Comparison of ENCODE assay signal across 13 cellular contexts in the genomic region with DNA sequence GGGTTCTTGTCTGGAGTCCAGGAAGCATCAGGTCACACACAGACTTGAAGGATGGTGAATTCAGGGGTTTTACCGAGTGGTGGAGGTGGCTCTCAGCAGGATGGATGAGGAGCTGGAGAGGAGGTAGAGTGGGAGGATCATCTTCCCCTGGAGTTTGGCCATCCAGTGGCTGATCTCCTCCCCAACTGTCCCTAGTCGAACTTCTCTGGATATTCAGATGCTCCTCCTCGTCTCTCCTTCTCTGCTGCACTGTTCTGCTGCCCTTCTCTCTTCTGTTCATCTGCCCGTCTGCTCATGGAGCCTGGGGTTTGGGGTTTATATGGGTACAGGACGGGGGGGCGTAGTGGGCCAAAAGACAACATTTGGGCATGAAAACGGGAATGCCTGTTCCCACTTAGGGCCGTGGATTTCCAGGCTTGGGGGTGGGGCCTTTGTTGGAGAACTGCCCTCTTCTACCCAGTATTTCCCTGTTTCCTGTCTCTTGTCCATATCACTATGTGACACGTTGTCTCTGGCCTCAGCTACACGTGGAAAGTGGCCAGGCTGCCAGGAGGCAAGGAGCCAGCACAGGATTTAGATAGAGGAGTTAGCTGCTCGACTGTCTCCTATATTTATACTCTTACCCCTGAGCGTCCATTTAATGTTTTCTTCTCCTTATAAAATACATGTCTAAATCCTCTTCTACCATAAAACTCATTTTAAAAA.
DNase-seq lines count a peak whose midpoint lies in the region; ATAC-seq and TF ChIP-seq lines count a peak whose summit lies in the region.
"Had no signal": no experiment of that assay in that cellular context is flagged by ENCODE, and none has a peak within 500 bp of the region (broad histone marks: within the 10 kb centered on the region; RNA-seq: fewer than 3 reads in every experiment).

No MANE protein-coding gene starts in this region.

- CTCF ChIA-PET in Caco-2 (lab: Charles Lee): no interaction called here

- H2BK15ac ChIP-seq in neuronal stem cell (ENCODE audit: low read length): no peak overlapping the region

- H2BK120ac ChIP-seq in neuronal stem cell (ENCODE audit: low read depth, low read length): no peak overlapping the region

- peak overlapping the region; percentile 13 for H4K91ac ChIP-seq in neuronal stem cell (ENCODE audit: low read depth, low read length, poor library complexity)

- H3K23ac ChIP-seq in neuronal stem cell (ENCODE audit: low read depth, low read length, poor library complexity): no peak overlapping the region

- H3K27me3 Mint-ChIP-seq in Caco-2 (ENCODE audit: insufficient read depth, unreplicated experiment) (no peaks in the 10 kb centered on the region), T-helper 17 cell (peaks cover 19% of the 10 kb centered on the region)
- H3K27me3 Mint-ChIP-seq: activated T-cell treated with anti-CD3 and anti-CD28 coated beads, Interleukin-2, amount 50 U/mL, for 24 hours had no signal

- H2AFZ ChIP-seq in neuronal stem cell (ENCODE audit: low read length): no peak overlapping the region

- H2BK5ac ChIP-seq in neuronal stem cell (ENCODE audit: low read length): no peak overlapping the region

- H3K27me3 ChIP-seq in Caco-2 (replicated peaks; ENCODE audit: control insufficient read depth, insufficient read depth, low read length): no peaks in the 10 kb centered on the region
- H3K27me3 ChIP-seq in neuronal stem cell (ENCODE audit: control insufficient read depth in 3 of 3, insufficient read depth in 3 of 3, low read depth in 1 of 3, low read length in 3 of 3): no peaks in the 10 kb centered on the region
- H3K27me3 ChIP-seq: tibial artery had no signal

- H3K4me3 ChIP-seq in Caco-2 (ENCODE audit: low read depth, low read length): no peak overlapping the region
- no peak overlapping the region for H3K4me3 ChIP-seq in neuronal stem cell (ENCODE audit: low read length in 2 of 2)
- H3K4me3 ChIP-seq: tibial artery had no signal

- no peak for TF ChIP-seq POLR2A in erythroblast (IDR thresholded peaks at IDR 0.05; ENCODE audit: low read length)

- H3K4ac ChIP-seq in neuronal stem cell (ENCODE audit: low read length): no peak overlapping the region

- no peak overlapping the region for H3K27ac ChIP-seq in neuronal stem cell (replicated peaks; ENCODE audit: low read length)
- H3K27ac ChIP-seq: HL-60 had no signal

- no peaks in the 10 kb centered on the region for H3K9me3 Mint-ChIP-seq in Caco-2 (ENCODE audit: unreplicated experiment)
- H3K9me3 Mint-ChIP-seq: activated T-cell treated with anti-CD3 and anti-CD28 coated beads, Interleukin-2, amount 50 U/mL, for 24 hours; nephron progenitor cell had no signal

- 100% methylated on average over 1 of the region's 12 CpGs; no CpG with 5 or more reads in 1 of the 2 donors for WGBS in neuronal stem cell (ENCODE audit: extremely low coverage in 2 of 2, insufficient read length in 2 of 2, insufficient replicate concordance in 1 of 2), 2 donors

- H3K4me3 Mint-ChIP-seq in Caco-2 (ENCODE audit: unreplicated experiment) (no peak overlapping the region), T-helper 17 cell (no peak overlapping the region)
- H3K4me3 Mint-ChIP-seq: activated T-cell treated with anti-CD3 and anti-CD28 coated beads, Interleukin-2, amount 50 U/mL, for 24 hours; nephron progenitor cell had no signal

- no peak overlapping the region for H3K9ac ChIP-seq in neuronal stem cell (ENCODE audit: low read depth, low read length, poor library complexity)

- no peak overlapping the region for H3K14ac ChIP-seq in neuronal stem cell (ENCODE audit: low read length)

- DNase-seq in Caco-2: no peak
- DNase-seq in T-helper 17 cell: no peak
- DNase-seq in Right ventricle myocardium inferior (ENCODE audit: missing footprints): peak; percentile 83
- no peak for DNase-seq in neuronal stem cell (ENCODE audit: low spot score)
- DNase-seq in GM20000 (ENCODE audit: low spot score): no peak
- DNase-seq in SW480 (ENCODE audit: low spot score): no peak
- DNase-seq in erythroblast (lab: John Stamatoyannopoulos, UW): no peak
- DNase-seq: activated T-cell treated with anti-CD3 and anti-CD28 coated beads, Interleukin-2, amount 50 U/mL, for 24 hours; NCI-H1694; nephron progenitor cell; tibial artery had no signal

- H3K4me1 ChIP-seq in Caco-2 (peaks cover 55% of the 10 kb centered on the region), neuronal stem cell (ENCODE audit: control insufficient read depth in 2 of 2, insufficient read depth in 1 of 2, low read depth in 1 of 2, low read length in 2 of 2) (peaks cover 32 to 57% of the 10 kb centered on the region in 2 donors)

- no peak for TF ChIP-seq CTCF in Caco-2 (IDR thresholded peaks at IDR 0.05; ENCODE audit: insufficient read depth in 1 of 2, low read depth in 1 of 2, low read length in 1 of 2, severe bottlenecking in 1 of 2, unreplicated experiment in 1 of 2)
- TF ChIP-seq CTCF in GM20000 (IDR thresholded peaks at IDR 0.05; ENCODE audit: extremely low read depth, missing control alignments): no peak

- intact Hi-C loops in Caco-2 (cut with micrococcal nuclease; ENCODE audit: unreplicated experiment) (loop anchor here (10.0 kb wide), 1 partner anchor 168 kb away; no protein-coding TSS in a partner anchor), Right ventricle myocardium inferior (cut with DNase I) (loop anchor here (5.0 kb wide), 1 partner anchor 66 kb away; no protein-coding TSS in a partner anchor)

- H3K79me1 ChIP-seq in neuronal stem cell (ENCODE audit: low read depth, low read length): no peaks in the 10 kb centered on the region

- no peak overlapping the region for H4K8ac ChIP-seq in neuronal stem cell (ENCODE audit: low read depth, low read length)

- H3K18ac ChIP-seq in neuronal stem cell (ENCODE audit: low read length): no peak overlapping the region

- no peak overlapping the region for H2BK12ac ChIP-seq in neuronal stem cell (ENCODE audit: low read length)

- no peak for ATAC-seq in T-helper 17 cell
- peak; percentile 82 for ATAC-seq in Right ventricle myocardium inferior
- no peak for ATAC-seq in HG03159 (IDR thresholded peaks at IDR 0.05; ENCODE audit: unreplicated experiment)

- no peaks in the 10 kb centered on the region for H3K36me3 ChIP-seq in Caco-2 (ENCODE audit: control insufficient read depth, insufficient read depth, low read length)
- peaks cover 2 to 15% of the 10 kb centered on the region in 2 donors for H3K36me3 ChIP-seq in neuronal stem cell (replicated peaks in 1 of 2; ENCODE audit: control insufficient read depth in 2 of 2, insufficient read depth in 2 of 2, low read length in 2 of 2)
- H3K36me3 ChIP-seq: tibial artery had no signal

- H3K4me2 ChIP-seq in neuronal stem cell (ENCODE audit: insufficient read depth, low read length, poor library complexity, severe bottlenecking): no peak overlapping the region

- no peaks in the 10 kb centered on the region for H3K9me3 ChIP-seq in Caco-2
- no peaks in the 10 kb centered on the region for H3K9me3 ChIP-seq in T-helper 17 cell (ENCODE audit: control insufficient read depth, low read length, poor library complexity, severe bottlenecking)
- H3K9me3 ChIP-seq in neuronal stem cell (replicated peaks in 1 of 2; ENCODE audit: control insufficient read depth in 2 of 2, insufficient read depth in 1 of 2, low read depth in 1 of 2, low read length in 2 of 2): no peaks in the 10 kb centered on the region
- H3K9me3 ChIP-seq: tibial artery had no signal

- H3K36me3 Mint-ChIP-seq in Caco-2 (ENCODE audit: insufficient read depth, unreplicated experiment) (peaks cover 6% of the 10 kb centered on the region), T-helper 17 cell (ENCODE audit: low read depth) (no peaks in the 10 kb centered on the region)

- no TSS peak for BruUV-seq in Caco-2 (replicated peaks; lab: Mats Ljungman, UMichigan)

- H2AK5ac ChIP-seq in neuronal stem cell (ENCODE audit: low read depth, low read length): no peak overlapping the region

- POLR2A ChIA-PET in Caco-2 (lab: Charles Lee): no interaction called here

- peak overlapping the region; percentile 76 for H3K27ac Mint-ChIP-seq in Caco-2 (ENCODE audit: unreplicated experiment)
- peak overlapping the region; percentile 19 for H3K27ac Mint-ChIP-seq in T-helper 17 cell
- H3K27ac Mint-ChIP-seq: activated T-cell treated with anti-CD3 and anti-CD28 coated beads, Interleukin-2, amount 50 U/mL, for 24 hours; nephron progenitor cell had no signal

- peaks cover 63% of the 10 kb centered on the region for H3K4me1 Mint-ChIP-seq in Caco-2 (ENCODE audit: low read depth, unreplicated experiment)
- H3K4me1 Mint-ChIP-seq in T-helper 17 cell: no peaks in the 10 kb centered on the region
